22 cellular contexts compared by ENCODE assay signal in the genomic region with DNA sequence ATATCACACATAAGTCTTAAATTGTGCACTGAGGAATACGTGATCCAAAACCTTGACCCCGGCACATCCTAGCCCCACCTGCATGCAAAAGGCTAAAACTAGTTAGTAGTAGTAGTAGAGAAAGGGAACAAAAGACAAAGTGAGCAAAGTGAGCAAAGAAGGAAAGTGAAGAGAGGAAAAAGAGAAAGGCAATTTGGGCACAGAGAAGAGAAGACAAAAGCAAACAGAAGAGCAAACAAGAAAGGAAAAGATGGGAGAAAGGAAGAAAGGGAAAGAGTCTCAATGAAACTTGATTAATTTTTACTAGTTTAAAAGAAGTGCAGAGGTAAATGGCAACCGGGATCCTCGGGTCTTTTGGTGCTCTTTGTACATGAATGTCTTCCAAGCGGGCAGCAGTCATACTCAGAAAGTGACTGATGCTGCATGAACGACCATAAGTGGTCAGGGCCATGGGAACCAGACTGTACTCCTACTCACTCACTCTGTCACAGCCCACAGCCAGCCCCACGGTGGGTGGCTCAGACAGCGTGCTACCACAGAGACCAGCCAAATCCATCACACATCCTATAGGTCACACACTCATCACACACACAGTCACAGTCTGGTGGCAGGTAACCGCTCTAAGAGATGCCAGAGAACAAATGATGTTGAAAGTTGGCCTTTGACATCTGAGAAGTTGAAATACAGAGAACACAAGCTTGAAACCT.
DNase-seq lines count a peak whose midpoint lies in the region; ATAC-seq and TF ChIP-seq lines count a peak whose summit lies in the region.
"Had no signal": no experiment of that assay in that cellular context is flagged by ENCODE, and none has a peak within 500 bp of the region (broad histone marks: within the 10 kb centered on the region; RNA-seq: fewer than 3 reads in every experiment).

No MANE protein-coding gene starts in this region.

- no peak for TF ChIP-seq CTCF in GM06990 (IDR thresholded peaks at IDR 0.05; ENCODE audit: insufficient read depth, low read length, poor library complexity, severe bottlenecking)
- TF ChIP-seq CTCF in chondrocyte (IDR thresholded peaks at IDR 0.05): no peak

- peak; percentile 57 for ATAC-seq in GM18867 (IDR thresholded peaks at IDR 0.05; ENCODE audit: unreplicated experiment)

- no peak overlapping the region for H2BK120ac ChIP-seq in trophoblast cell (ENCODE audit: insufficient read depth, low read length, poor library complexity)

- no peak overlapping the region for H2AK5ac ChIP-seq in trophoblast cell (ENCODE audit: low read length)

- no peak overlapping the region for H4K91ac ChIP-seq in trophoblast cell (ENCODE audit: low read depth, low read length)

- H2BK5ac ChIP-seq in trophoblast cell (ENCODE audit: low read depth, low read length, poor library complexity): no peak overlapping the region

- H3K27ac Mint-ChIP-seq in chondrocyte (ENCODE audit: unreplicated experiment): peak overlapping the region; percentile 64
- H3K27ac Mint-ChIP-seq: CD4-positive, CD25-positive, alpha-beta regulatory T cell had no signal

- no peak overlapping the region for H3K9ac ChIP-seq in trophoblast cell (ENCODE audit: low read length)
- H3K9ac ChIP-seq: BLaER1 had no signal

- H2AFZ ChIP-seq in trophoblast cell (ENCODE audit: insufficient read depth, low read length, poor library complexity): no peak overlapping the region

- no peaks in the 10 kb centered on the region for H3K27me3 ChIP-seq in GM06990 (replicated peaks; ENCODE audit: control insufficient read depth, insufficient read depth, low read length)
- no peaks in the 10 kb centered on the region for H3K27me3 ChIP-seq in trophoblast cell (ENCODE audit: insufficient read depth, low read length)
- H3K27me3 ChIP-seq: BLaER1, SJSA1 had no signal

- H3K79me2 ChIP-seq in trophoblast cell (ENCODE audit: control insufficient read depth, insufficient read depth, low read length, poor library complexity): no peaks in the 10 kb centered on the region

- H3K27ac ChIP-seq in trophoblast cell (ENCODE audit: low read depth, low read length): no peak overlapping the region
- H3K27ac ChIP-seq: BLaER1, SJSA1 had no signal

- H3K9me3 Mint-ChIP-seq in chondrocyte (ENCODE audit: low read depth): no peaks in the 10 kb centered on the region

- H3K4me3 ChIP-seq in GM06990 (replicated peaks; ENCODE audit: low read depth, low read length) (no peak overlapping the region), trophoblast cell (ENCODE audit: low read depth, low read length) (peak overlapping the region; percentile 52)
- H3K4me3 ChIP-seq: BLaER1, SJSA1 had no signal

- H3K18ac ChIP-seq in trophoblast cell (ENCODE audit: low read length): no peak overlapping the region

- peaks cover 63% of the 10 kb centered on the region for H3K36me3 Mint-ChIP-seq in chondrocyte (ENCODE audit: low read depth)
- H3K36me3 Mint-ChIP-seq: CD4-positive, CD25-positive, alpha-beta regulatory T cell had no signal

- DNase-seq in GM06990 (ENCODE audit: extremely low read depth, insufficient read length) (peak; percentile 6), chondrocyte (ENCODE audit: low spot score) (no peak), trophoblast cell (no peak), HUDEP-2 (lab: John Stamatoyannopoulos, UW; ENCODE audit: unreplicated experiment in 76 of 76) (no peak), Kasumi-1 (lab: John Stamatoyannopoulos, UW) (no peak)
- DNase-seq in activated effector memory CD4-positive, alpha-beta T cell treated with anti-CD3 and anti-CD28 coated beads, Interleukin-2, amount 50 U/mL, for 16 hours: no peak
- DNase-seq: CD4-positive, CD25-positive, alpha-beta regulatory T cell; DMS153; H7; IMR-90; KG1; NCI-H1048; NCI-H1417; NCI-H1694; NCI-H2029 treated with DMSO at 0.1 percent for 48 hours; NCI-H2227 treated with DMSO at 0.1 percent for 48 hours; NCI-H69; Right ventricle myocardium superior; RPMI8226 had no signal

- WGBS in trophoblast cell (ENCODE audit: extremely low coverage, insufficient coverage, insufficient read length): no CpG with 5 or more reads among the region's 9 CpGs

- H3K23ac ChIP-seq in trophoblast cell (ENCODE audit: low read length): no peak overlapping the region

- H2BK12ac ChIP-seq in trophoblast cell (ENCODE audit: low read length): no peak overlapping the region

- peaks cover 1% of the 10 kb centered on the region for H3K9me3 ChIP-seq in trophoblast cell (ENCODE audit: insufficient read depth, low read depth, low read length)
- H3K9me3 ChIP-seq: BLaER1, SJSA1 had no signal

- no peaks in the 10 kb centered on the region for H3K4me1 Mint-ChIP-seq in chondrocyte (ENCODE audit: low read depth)
- H3K4me1 Mint-ChIP-seq: CD4-positive, CD25-positive, alpha-beta regulatory T cell had no signal

- H3K36me3 ChIP-seq in GM06990 (ENCODE audit: control insufficient read depth, insufficient read depth, low read length): no peaks in the 10 kb centered on the region
- H3K36me3 ChIP-seq in trophoblast cell (ENCODE audit: control insufficient read depth in 1 of 2, insufficient read depth in 2 of 2, low read length in 2 of 2): peaks cover 16 to 34% of the 10 kb centered on the region in 2 experiments
- H3K36me3 ChIP-seq: BLaER1, SJSA1 had no signal

- H3K4ac ChIP-seq in trophoblast cell (ENCODE audit: low read depth, low read length): no peak overlapping the region

- H3K4me1 ChIP-seq in trophoblast cell (ENCODE audit: control insufficient read depth in 1 of 2, insufficient read depth in 2 of 2, low read length in 2 of 2): no peaks in the 10 kb centered on the region
- H3K4me1 ChIP-seq: BLaER1 had no signal

- no peak overlapping the region for H3K4me3 Mint-ChIP-seq in chondrocyte (ENCODE audit: unreplicated experiment)
- H3K4me3 Mint-ChIP-seq: CD4-positive, CD25-positive, alpha-beta regulatory T cell had no signal

- H3K27me3 Mint-ChIP-seq in chondrocyte (ENCODE audit: low read depth): no peaks in the 10 kb centered on the region
- H3K27me3 Mint-ChIP-seq: CD4-positive, CD25-positive, alpha-beta regulatory T cell had no signal

- H3K4me2 ChIP-seq in trophoblast cell (ENCODE audit: low read length): no peak overlapping the region
- H3K4me2 ChIP-seq: BLaER1 had no signal

- H3K14ac ChIP-seq in trophoblast cell (ENCODE audit: low read length): no peak overlapping the region

- H3K79me1 ChIP-seq in trophoblast cell (ENCODE audit: low read length): no peaks in the 10 kb centered on the region

- no peak overlapping the region for H4K8ac ChIP-seq in trophoblast cell (ENCODE audit: low read depth, low read length)

- H4K12ac ChIP-seq in trophoblast cell (ENCODE audit: low read depth, low read length): no peak overlapping the region
